Comparison of ENCODE assay signal across 2 cellular contexts in the genomic region with DNA sequence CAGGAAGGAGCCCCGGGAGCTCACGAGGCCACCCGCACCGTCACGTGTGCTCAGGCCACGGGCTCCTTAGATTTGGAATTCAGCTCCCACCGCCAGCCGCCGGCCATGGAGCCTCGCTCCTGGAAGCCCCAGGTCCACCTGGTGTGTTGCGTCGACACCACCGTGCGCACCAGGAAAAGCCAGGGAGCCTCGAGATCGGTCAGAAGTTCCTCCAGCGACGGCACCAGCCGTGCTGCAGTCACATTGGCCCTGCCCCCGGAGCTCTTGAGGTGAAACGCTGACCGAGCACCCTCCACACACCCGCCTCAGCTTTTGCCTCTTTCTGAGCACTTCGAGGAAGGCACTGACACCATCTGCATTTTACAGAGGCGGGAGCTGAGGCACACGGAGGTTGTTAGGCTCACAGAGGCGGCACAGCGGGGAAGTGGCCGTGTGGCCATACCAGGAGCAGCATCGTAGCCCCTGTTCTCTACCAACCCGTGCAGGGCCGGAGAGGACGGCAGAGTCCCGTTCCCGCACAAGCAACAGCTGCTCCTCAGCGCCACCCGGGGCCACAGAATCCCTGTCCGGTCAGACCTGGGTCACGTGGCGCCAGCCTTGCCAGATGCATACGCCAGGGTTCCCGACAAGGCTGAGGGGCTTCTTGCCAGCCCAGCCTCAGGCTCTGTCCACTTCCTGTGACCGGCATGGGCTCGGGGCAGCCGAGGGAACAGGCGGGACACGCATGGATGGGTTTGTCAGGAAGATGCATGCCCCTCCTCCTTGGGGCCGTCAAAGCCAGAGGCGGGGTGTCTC.
A peak's percentile ranks its signal among the peaks of the same experiment; 100 is the strongest.
TF ChIP-seq lines count a peak whose summit lies in the region.

No MANE protein-coding gene starts in this region.

TF ChIP-seq in HEK293, 187 proteins besides CTCF, POLR2A, EP300 and RAD21:
- no peak for TF ChIP-seq ZNF140 (tag by site-specific recombination; IDR thresholded peaks at IDR 0.05)
- 0 out of 2 replicates have a peak, but pooled peaks have one; percentile 36 for TF ChIP-seq ZNF600 (tag by site-specific recombination; IDR thresholded peaks at IDR 0.05)
- TF ChIP-seq ZNF366 (tag by site-specific recombination; conservative IDR thresholded peaks at IDR 0.05) = no peak
- no peak for TF ChIP-seq ZNF146 (tag by site-specific recombination; IDR thresholded peaks at IDR 0.05)
- TF ChIP-seq ZNF555 (tag by site-specific recombination; conservative IDR thresholded peaks at IDR 0.05) = no peak
- no peak for TF ChIP-seq ZNF10 (tag by site-specific recombination; IDR thresholded peaks at IDR 0.05)
- TF ChIP-seq, protein P1, sequence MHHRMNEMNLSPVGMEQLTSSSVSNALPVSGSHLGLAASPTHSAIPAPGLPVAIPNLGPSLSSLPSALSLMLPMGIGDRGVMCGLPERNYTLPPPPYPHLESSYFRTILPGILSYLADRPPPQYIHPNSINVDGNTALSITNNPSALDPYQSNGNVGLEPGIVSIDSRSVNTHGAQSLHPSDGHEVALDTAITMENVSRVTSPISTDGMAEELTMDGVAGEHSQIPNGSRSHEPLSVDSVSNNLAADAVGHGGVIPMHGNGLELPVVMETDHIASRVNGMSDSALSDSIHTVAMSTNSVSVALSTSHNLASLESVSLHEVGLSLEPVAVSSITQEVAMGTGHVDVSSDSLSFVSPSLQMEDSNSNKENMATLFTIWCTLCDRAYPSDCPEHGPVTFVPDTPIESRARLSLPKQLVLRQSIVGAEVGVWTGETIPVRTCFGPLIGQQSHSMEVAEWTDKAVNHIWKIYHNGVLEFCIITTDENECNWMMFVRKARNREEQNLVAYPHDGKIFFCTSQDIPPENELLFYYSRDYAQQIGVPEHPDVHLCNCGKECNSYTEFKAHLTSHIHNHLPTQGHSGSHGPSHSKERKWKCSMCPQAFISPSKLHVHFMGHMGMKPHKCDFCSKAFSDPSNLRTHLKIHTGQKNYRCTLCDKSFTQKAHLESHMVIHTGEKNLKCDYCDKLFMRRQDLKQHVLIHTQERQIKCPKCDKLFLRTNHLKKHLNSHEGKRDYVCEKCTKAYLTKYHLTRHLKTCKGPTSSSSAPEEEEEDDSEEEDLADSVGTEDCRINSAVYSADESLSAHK (tag by site-specific recombination; IDR thresholded peaks at IDR 0.05) = no peak
- no peak for TF ChIP-seq ZNF791 (tag by site-specific recombination; IDR thresholded peaks at IDR 0.05)

TF ChIP-seq in K562, 482 proteins besides CTCF, POLR2A, EP300 and RAD21:
- TF ChIP-seq CBFA2T2 (conservative IDR thresholded peaks at IDR 0.05) = peak; percentile 16; the same call in 1 of the 2 replicates
- TF ChIP-seq, protein P2, sequence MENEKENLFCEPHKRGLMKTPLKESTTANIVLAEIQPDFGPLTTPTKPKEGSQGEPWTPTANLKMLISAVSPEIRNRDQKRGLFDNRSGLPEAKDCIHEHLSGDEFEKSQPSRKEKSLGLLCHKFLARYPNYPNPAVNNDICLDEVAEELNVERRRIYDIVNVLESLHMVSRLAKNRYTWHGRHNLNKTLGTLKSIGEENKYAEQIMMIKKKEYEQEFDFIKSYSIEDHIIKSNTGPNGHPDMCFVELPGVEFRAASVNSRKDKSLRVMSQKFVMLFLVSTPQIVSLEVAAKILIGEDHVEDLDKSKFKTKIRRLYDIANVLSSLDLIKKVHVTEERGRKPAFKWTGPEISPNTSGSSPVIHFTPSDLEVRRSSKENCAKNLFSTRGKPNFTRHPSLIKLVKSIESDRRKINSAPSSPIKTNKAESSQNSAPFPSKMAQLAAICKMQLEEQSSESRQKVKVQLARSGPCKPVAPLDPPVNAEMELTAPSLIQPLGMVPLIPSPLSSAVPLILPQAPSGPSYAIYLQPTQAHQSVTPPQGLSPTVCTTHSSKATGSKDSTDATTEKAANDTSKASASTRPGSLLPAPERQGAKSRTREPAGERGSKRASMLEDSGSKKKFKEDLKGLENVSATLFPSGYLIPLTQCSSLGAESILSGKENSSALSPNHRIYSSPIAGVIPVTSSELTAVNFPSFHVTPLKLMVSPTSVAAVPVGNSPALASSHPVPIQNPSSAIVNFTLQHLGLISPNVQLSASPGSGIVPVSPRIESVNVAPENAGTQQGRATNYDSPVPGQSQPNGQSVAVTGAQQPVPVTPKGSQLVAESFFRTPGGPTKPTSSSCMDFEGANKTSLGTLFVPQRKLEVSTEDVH (IDR thresholded peaks at IDR 0.05; ENCODE audit: low read depth, partially characterized antibody) = no peak
- no peak for TF ChIP-seq ESRRA (IDR thresholded peaks at IDR 0.05; ENCODE audit: borderline replicate concordance, low read depth)
- TF ChIP-seq ZNF436 (CRISPR knock-in tag; IDR thresholded peaks at IDR 0.05) = no peak
- TF ChIP-seq RHOXF2B (CRISPR knock-in tag; conservative IDR thresholded peaks at IDR 0.05) = no peak
- TF ChIP-seq SIX5 (IDR thresholded peaks at IDR 0.05; ENCODE audit: borderline replicate concordance in 1 of 2, insufficient read depth in 1 of 2, low read depth in 1 of 2, low read length in 2 of 2) = no peak
- TF ChIP-seq, protein P3, sequence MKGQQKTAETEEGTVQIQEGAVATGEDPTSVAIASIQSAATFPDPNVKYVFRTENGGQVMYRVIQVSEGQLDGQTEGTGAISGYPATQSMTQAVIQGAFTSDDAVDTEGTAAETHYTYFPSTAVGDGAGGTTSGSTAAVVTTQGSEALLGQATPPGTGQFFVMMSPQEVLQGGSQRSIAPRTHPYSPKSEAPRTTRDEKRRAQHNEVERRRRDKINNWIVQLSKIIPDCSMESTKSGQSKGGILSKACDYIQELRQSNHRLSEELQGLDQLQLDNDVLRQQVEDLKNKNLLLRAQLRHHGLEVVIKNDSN (CRISPR knock-in tag; IDR thresholded peaks at IDR 0.05) = peak; percentile 86
- TF ChIP-seq, protein P4, sequence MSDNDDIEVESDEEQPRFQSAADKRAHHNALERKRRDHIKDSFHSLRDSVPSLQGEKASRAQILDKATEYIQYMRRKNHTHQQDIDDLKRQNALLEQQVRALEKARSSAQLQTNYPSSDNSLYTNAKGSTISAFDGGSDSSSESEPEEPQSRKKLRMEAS (CRISPR knock-in tag; IDR thresholded peaks at IDR 0.05) = 0 out of 2 replicates have a peak, but pooled peaks have one; percentile 12
- TF ChIP-seq, protein P5, sequence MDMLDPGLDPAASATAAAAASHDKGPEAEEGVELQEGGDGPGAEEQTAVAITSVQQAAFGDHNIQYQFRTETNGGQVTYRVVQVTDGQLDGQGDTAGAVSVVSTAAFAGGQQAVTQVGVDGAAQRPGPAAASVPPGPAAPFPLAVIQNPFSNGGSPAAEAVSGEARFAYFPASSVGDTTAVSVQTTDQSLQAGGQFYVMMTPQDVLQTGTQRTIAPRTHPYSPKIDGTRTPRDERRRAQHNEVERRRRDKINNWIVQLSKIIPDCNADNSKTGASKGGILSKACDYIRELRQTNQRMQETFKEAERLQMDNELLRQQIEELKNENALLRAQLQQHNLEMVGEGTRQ (CRISPR knock-in tag; IDR thresholded peaks at IDR 0.05) = peak; percentile 76
- peak; percentile 64 for TF ChIP-seq RAD51 (IDR thresholded peaks at IDR 0.05; ENCODE audit: borderline replicate concordance, low read depth)
- TF ChIP-seq, protein P6, sequence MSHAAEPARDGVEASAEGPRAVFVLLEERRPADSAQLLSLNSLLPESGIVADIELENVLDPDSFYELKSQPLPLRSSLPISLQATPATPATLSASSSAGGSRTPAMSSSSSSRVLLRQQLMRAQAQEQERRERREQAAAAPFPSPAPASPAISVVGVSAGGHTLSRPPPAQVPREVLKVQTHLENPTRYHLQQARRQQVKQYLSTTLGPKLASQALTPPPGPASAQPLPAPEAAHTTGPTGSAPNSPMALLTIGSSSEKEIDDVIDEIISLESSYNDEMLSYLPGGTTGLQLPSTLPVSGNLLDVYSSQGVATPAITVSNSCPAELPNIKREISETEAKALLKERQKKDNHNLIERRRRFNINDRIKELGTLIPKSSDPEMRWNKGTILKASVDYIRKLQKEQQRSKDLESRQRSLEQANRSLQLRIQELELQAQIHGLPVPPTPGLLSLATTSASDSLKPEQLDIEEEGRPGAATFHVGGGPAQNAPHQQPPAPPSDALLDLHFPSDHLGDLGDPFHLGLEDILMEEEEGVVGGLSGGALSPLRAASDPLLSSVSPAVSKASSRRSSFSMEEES (CRISPR knock-in tag; IDR thresholded peaks at IDR 0.05) = peak; percentile 65
- TF ChIP-seq, protein P7, sequence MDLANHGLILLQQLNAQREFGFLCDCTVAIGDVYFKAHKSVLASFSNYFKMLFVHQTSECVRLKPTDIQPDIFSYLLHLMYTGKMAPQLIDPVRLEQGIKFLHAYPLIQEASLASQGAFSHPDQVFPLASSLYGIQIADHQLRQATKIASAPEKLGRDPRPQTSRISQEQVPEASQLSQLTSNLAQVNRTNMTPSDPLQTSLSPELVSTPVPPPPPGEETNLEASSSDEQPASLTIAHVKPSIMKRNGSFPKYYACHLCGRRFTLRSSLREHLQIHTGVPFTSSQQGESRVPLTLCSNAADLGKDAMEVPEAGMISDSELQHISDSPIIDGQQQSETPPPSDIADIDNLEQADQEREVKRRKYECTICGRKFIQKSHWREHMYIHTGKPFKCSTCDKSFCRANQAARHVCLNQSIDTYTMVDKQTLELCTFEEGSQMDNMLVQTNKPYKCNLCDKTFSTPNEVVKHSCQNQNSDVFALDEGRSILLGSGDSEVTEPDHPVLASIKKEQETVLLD (IDR thresholded peaks at IDR 0.05) = no peak
